17 cellular contexts compared by ENCODE assay signal in genomic region chr9:126698251-126698650, GRCh38.
"Had no signal": no experiment of that assay in that cellular context is flagged by ENCODE, and none has a peak within 500 bp of the region (broad histone marks: within the 10 kb centered on the region; RNA-seq: fewer than 3 reads in every experiment).

No MANE protein-coding gene starts in this region.

- H3K4me3 ChIP-seq: left lung, SK-N-MC, thoracic aorta, upper lobe of left lung had no signal

- DNase-seq: activated CD8-positive, alpha-beta memory T cell treated with anti-CD3 and anti-CD28 coated beads for 24 hours; activated CD8-positive, alpha-beta memory T cell treated with anti-CD3 and anti-CD28 coated beads, Interleukin-2, amount 50 U/mL, for 4 hours; activated naive CD8-positive, alpha-beta T cell treated with anti-CD3 and anti-CD28 coated beads for 36 hours; activated T-cell treated with anti-CD3 and anti-CD28 coated beads, Interleukin-2, amount 50 U/mL, for 24 hours; cortex of kidney; erythroblast; foreskin keratinocyte; kidney glomerular epithelial cell; stimulated activated CD4-positive, alpha-beta T cell treated with anti-CD3 and anti-CD28 coated beads, Interleukin-4, amount 100 ng/mL, for 1 hour; stimulated activated naive CD4-positive, alpha-beta T cell treated with Interleukin-2 at 50 U/mL for 16 hours had no signal

- H3K27ac ChIP-seq: foreskin keratinocyte, left lung, SK-N-MC, thoracic aorta, upper lobe of left lung, VCaP had no signal

- ATAC-seq: activated T-helper 17 cell treated with anti-CD3 and anti-CD28 coated beads, Interleukin-2, amount 50 U/mL, for 72 hours; foreskin keratinocyte; left lung; natural killer cell treated with Interleukin-12 subunit alpha and Interleukin-12 subunit beta and Interleukin-15 and Interleukin-18, amount 100 ng/mL, for 72 hours had no signal

- H3K36me3 ChIP-seq: left lung, thoracic aorta, upper lobe of left lung had no signal
